2 cellular contexts compared by ENCODE assay signal in genomic region chr10:120783098-120783497, GRCh38.
"Had no signal": no experiment of that assay in that cellular context is flagged by ENCODE, and none has a peak within 500 bp of the region (broad histone marks: within the 10 kb centered on the region; RNA-seq: fewer than 3 reads in every experiment).

No MANE protein-coding gene starts in this region.

- H3K4me3 ChIP-seq: GM12878 had no signal

- DNase-seq: GF-D8 had no signal
